33 cellular contexts compared by ENCODE assay signal in genomic region chr4:9918475-9918874, GRCh38.
"Had no signal": no experiment of that assay in that cellular context is flagged by ENCODE, and none has a peak within 500 bp of the region (broad histone marks: within the 10 kb centered on the region; RNA-seq: fewer than 3 reads in every experiment).

No MANE protein-coding gene starts in this region.

- H3K4me2 ChIP-seq: KMS-11 had no signal

- DNase-seq: activated B cell treated with CpG ODN at 0.5 μM for 24 hours; activated CD4-positive, alpha-beta memory T cell treated with anti-CD3 and anti-CD28 coated beads for 36 hours; activated CD4-positive, alpha-beta T cell treated with anti-CD3 and anti-CD28 coated beads for 4 hours; activated CD4-positive, alpha-beta T cell treated with anti-CD3 and anti-CD28 coated beads, Interleukin-2, amount 50 U/mL, for 1 hour; activated CD4-positive, CD25-positive, alpha-beta regulatory T cell treated with anti-CD3 and anti-CD28 coated beads, Interleukin-2, amount 50 U/mL, for 72 hours; activated CD8-positive, alpha-beta memory T cell treated with anti-CD3 and anti-CD28 coated beads, Interleukin-2, amount 50 U/mL, for 4 hours; activated gamma-delta T cell treated with Interleukin-2 at 50 U/mL for 16 hours; activated naive CD4-positive, alpha-beta T cell treated with anti-CD3 and anti-CD28 coated beads for 36 hours; activated T-cell treated with anti-CD3 and anti-CD28 coated beads for 4 hours; activated T-cell treated with anti-CD3 and anti-CD28 coated beads, Interleukin-2, amount 50 U/mL, for 4 hours; adrenal gland; body of pancreas; MM.1S; MV-4-11; NCI-H1092; NCI-H1436 treated with DMSO at 0.1 percent for 48 hours; NCI-H1694 treated with DMSO at 0.1 percent for 48 hours; NCI-H2029; NCI-H345; NCI-H524 treated with DMSO at 0.1 percent for 48 hours; PC-3; Peyer's patch; RPMI8226; SW 1271; T-helper 1 cell; T-helper 2 cell; T-helper 9 cell had no signal

- H3K4me3 Mint-ChIP-seq: activated B cell treated with CpG ODN at 0.5 μM for 24 hours; activated CD4-positive, alpha-beta memory T cell treated with anti-CD3 and anti-CD28 coated beads for 36 hours; activated naive CD4-positive, alpha-beta T cell treated with anti-CD3 and anti-CD28 coated beads for 36 hours; activated T-cell treated with anti-CD3 and anti-CD28 coated beads, Interleukin-2, amount 50 U/mL, for 4 hours; activated T-helper 1 cell treated with anti-CD3 and anti-CD28 coated beads, Interleukin-12 subunit alpha, Interleukin-12 subunit beta, Interleukin-2, Interleukin-4 antibody, amounts not matched to agents 30 ng/mL and 10 ng/mL and 1 ng/mL, durations not matched to agents 14 hours and 24 hours and 36 hours; central memory CD8-positive, alpha-beta T cell had no signal

- H3K9ac ChIP-seq: KMS-11 had no signal

- H3K27me3 Mint-ChIP-seq: activated B cell treated with CpG ODN at 0.5 μM for 24 hours; activated CD4-positive, alpha-beta memory T cell treated with anti-CD3 and anti-CD28 coated beads for 36 hours; central memory CD8-positive, alpha-beta T cell had no signal

- H3K27ac Mint-ChIP-seq: activated B cell treated with CpG ODN at 0.5 μM for 24 hours; activated CD4-positive, alpha-beta memory T cell treated with anti-CD3 and anti-CD28 coated beads for 36 hours; activated naive CD4-positive, alpha-beta T cell treated with anti-CD3 and anti-CD28 coated beads for 36 hours; activated T-helper 1 cell treated with anti-CD3 and anti-CD28 coated beads, Interleukin-12 subunit alpha, Interleukin-12 subunit beta, Interleukin-2, Interleukin-4 antibody, amounts not matched to agents 30 ng/mL and 10 ng/mL and 1 ng/mL, durations not matched to agents 14 hours and 24 hours and 36 hours had no signal

- H3K9me3 ChIP-seq: adrenal gland, body of pancreas, breast epithelium, Peyer's patch had no signal

- H3K9me3 Mint-ChIP-seq: activated B cell treated with CpG ODN at 0.5 μM for 24 hours; activated CD4-positive, alpha-beta memory T cell treated with anti-CD3 and anti-CD28 coated beads for 36 hours; activated naive CD4-positive, alpha-beta T cell treated with anti-CD3 and anti-CD28 coated beads for 36 hours; activated naive CD4-positive, alpha-beta T cell treated with anti-CD3 and anti-CD28 coated beads, Interleukin-2, amount 50 U/mL, for 72 hours; activated T-cell treated with anti-CD3 and anti-CD28 coated beads, Interleukin-2, amount 50 U/mL, for 4 hours; activated T-helper 1 cell treated with anti-CD3 and anti-CD28 coated beads, Interleukin-12 subunit alpha, Interleukin-12 subunit beta, Interleukin-2, Interleukin-4 antibody, amounts not matched to agents 30 ng/mL and 10 ng/mL and 1 ng/mL, durations not matched to agents 14 hours and 24 hours and 36 hours; central memory CD8-positive, alpha-beta T cell had no signal

- H3K4me1 ChIP-seq: adrenal gland, body of pancreas, breast epithelium, Peyer's patch had no signal

- H3K4me1 Mint-ChIP-seq: activated B cell treated with CpG ODN at 0.5 μM for 24 hours; central memory CD8-positive, alpha-beta T cell had no signal

- H3K36me3 ChIP-seq: adrenal gland, breast epithelium, Peyer's patch had no signal

- H3K36me3 Mint-ChIP-seq: activated CD4-positive, alpha-beta memory T cell treated with anti-CD3 and anti-CD28 coated beads for 36 hours; activated naive CD4-positive, alpha-beta T cell treated with anti-CD3 and anti-CD28 coated beads, Interleukin-2, amount 50 U/mL, for 72 hours had no signal

- H3K4me3 ChIP-seq: adrenal gland, body of pancreas, breast epithelium, Peyer's patch had no signal

- H3K27ac ChIP-seq: adrenal gland, body of pancreas, breast epithelium, KMS-11, Peyer's patch, VCaP had no signal

- ATAC-seq: activated naive CD4-positive, alpha-beta T cell treated with anti-CD3 and anti-CD28 coated beads, Interleukin-2, amount 50 U/mL, for 72 hours; activated T-cell treated with anti-CD3 and anti-CD28 coated beads, Interleukin-2, amount 50 U/mL, for 4 hours; body of pancreas; PC-3 had no signal

- H3K27me3 ChIP-seq: adrenal gland, body of pancreas, breast epithelium, Peyer's patch had no signal
